7 cellular contexts compared by ENCODE assay signal in genomic region chr4:118270492-118270891, GRCh38.
A peak's percentile ranks its signal among the peaks of the same experiment; 100 is the strongest.
DNase-seq lines count a peak whose midpoint lies in the region; ATAC-seq and TF ChIP-seq lines count a peak whose summit lies in the region.

No MANE protein-coding gene starts in this region.

- DNase-seq in GM06990 (ENCODE audit: extremely low read depth, insufficient read length) = no peak
- DNase-seq in NCI-H1417 treated with DMSO at 0.1 percent for 48 hours (lab: John Stamatoyannopoulos, UW) = peak; percentile 41
- no peak for DNase-seq in adrenal gland
- DNase-seq in iris pigment epithelial cell (ENCODE audit: low read depth) = peak; percentile 65
- DNase-seq in NCI-H524 treated with DMSO at 0.1 percent for 48 hours (lab: John Stamatoyannopoulos, UW) = no peak
- no peak for DNase-seq in NCI-H226

- TF ChIP-seq CTCF in GM06990 (IDR thresholded peaks at IDR 0.05; ENCODE audit: insufficient read depth, low read length, poor library complexity, severe bottlenecking) (peak; percentile 32), adrenal gland (IDR thresholded peaks at IDR 0.05) (peak; percentile 40 to 72 (median 48))

- no peak overlapping the region for H3K4me3 ChIP-seq in GM06990 (replicated peaks; ENCODE audit: low read depth, low read length)
- H3K4me3 ChIP-seq in adrenal gland = no peak overlapping the region

- H3K36me3 ChIP-seq in GM06990 (ENCODE audit: control insufficient read depth, insufficient read depth, low read length) (no peaks in the 10 kb centered on the region), adrenal gland (replicated peaks in 1 of 2) (no peaks in the 10 kb centered on the region)

- no peaks in the 10 kb centered on the region for H3K4me1 ChIP-seq in adrenal gland (replicated peaks in 1 of 2)

- peak; percentile 61 for ATAC-seq in GM21825 (IDR thresholded peaks at IDR 0.05; ENCODE audit: unreplicated experiment)

- intact Hi-C loops in adrenal gland (cut with DNase I) = no loop called here

- 0 to 2% (median 1%) methylated on average over 2 of the region's 2 CpGs for WGBS in adrenal gland, 4 donors

- H3K27ac ChIP-seq in adrenal gland = no peak overlapping the region

- no peaks in the 10 kb centered on the region for H3K9me3 ChIP-seq in adrenal gland (replicated peaks in 1 of 3)

- TF ChIP-seq POLR2A in adrenal gland (IDR thresholded peaks at IDR 0.05) = no peak

- H3K27me3 ChIP-seq in GM06990 (replicated peaks; ENCODE audit: control insufficient read depth, insufficient read depth, low read length) = no peaks in the 10 kb centered on the region
- H3K27me3 ChIP-seq in adrenal gland = peaks cover 4% of the 10 kb centered on the region

Comparison
In these comparisons a context has a peak if more than half of its experiments do, and no peak if none do; other contexts are left out.
1. DNase-seq: peak in NCI-H1417 treated with DMSO at 0.1 percent for 48 hours (single experiment) and iris pigment epithelial cell (single experiment); none in GM06990 (single experiment), adrenal gland (0 of 7), NCI-H524 treated with DMSO at 0.1 percent for 48 hours (single experiment) and NCI-H226 (single experiment).